1 cellular context compared by ENCODE assay signal in genomic region chr10:104120903-104121484, GRCh38.
TF ChIP-seq lines count a peak whose summit lies in the region.

No MANE protein-coding gene starts in this region.

TF ChIP-seq in A549, 52 proteins besides CTCF, POLR2A, EP300 and RAD21 (continued from another document):
- TF ChIP-seq REST (IDR thresholded peaks at IDR 0.05): 0 out of 2 replicates have a peak, but pooled peaks have one; percentile 20
- TF ChIP-seq FOSL2 (IDR thresholded peaks at IDR 0.05): no peak
- TF ChIP-seq FOSL2 (CRISPR knock-in tag; IDR thresholded peaks at IDR 0.05): peak; percentile 67
- TF ChIP-seq NFE2L2 (conservative IDR thresholded peaks at IDR 0.05; ENCODE audit: low read length): no peak
- TF ChIP-seq TFCP2L1 (CRISPR knock-in tag; IDR thresholded peaks at IDR 0.05): peak; percentile 44; the same call in 1 of the 2 replicates
- TF ChIP-seq GATA3 (IDR thresholded peaks at IDR 0.05; ENCODE audit: borderline replicate concordance): peak; percentile 35; the same call in 1 of the 2 replicates
- TF ChIP-seq FOSB (CRISPR knock-in tag; IDR thresholded peaks at IDR 0.05): no peak; the same call in none of the 2 replicates
